Comparison of ENCODE assay signal across 1 cellular context in the genomic region with DNA sequence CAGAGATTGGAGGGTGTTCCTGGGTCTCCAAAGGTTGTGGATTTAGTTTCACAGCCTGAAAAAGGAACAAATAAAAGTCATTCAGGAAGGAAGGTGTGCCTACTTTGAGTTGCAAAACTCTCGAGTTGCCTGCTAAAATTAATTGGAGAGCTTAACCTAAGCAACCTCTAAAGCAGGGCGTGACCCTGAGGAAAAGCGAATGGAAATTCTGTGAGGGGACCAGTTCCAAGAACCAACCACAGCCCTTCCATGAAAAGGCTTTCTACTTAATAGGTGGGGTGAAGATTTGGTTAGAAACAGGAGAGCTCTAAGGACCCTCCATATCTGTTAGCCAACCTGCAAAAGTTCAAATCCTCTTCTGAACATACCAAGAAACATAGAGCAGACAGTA.
TF ChIP-seq lines count a peak whose summit lies in the region.

No MANE protein-coding gene starts in this region.

TF ChIP-seq in GM12878, 131 proteins besides CTCF, POLR2A, EP300 and RAD21:
- TF ChIP-seq, protein P1, sequence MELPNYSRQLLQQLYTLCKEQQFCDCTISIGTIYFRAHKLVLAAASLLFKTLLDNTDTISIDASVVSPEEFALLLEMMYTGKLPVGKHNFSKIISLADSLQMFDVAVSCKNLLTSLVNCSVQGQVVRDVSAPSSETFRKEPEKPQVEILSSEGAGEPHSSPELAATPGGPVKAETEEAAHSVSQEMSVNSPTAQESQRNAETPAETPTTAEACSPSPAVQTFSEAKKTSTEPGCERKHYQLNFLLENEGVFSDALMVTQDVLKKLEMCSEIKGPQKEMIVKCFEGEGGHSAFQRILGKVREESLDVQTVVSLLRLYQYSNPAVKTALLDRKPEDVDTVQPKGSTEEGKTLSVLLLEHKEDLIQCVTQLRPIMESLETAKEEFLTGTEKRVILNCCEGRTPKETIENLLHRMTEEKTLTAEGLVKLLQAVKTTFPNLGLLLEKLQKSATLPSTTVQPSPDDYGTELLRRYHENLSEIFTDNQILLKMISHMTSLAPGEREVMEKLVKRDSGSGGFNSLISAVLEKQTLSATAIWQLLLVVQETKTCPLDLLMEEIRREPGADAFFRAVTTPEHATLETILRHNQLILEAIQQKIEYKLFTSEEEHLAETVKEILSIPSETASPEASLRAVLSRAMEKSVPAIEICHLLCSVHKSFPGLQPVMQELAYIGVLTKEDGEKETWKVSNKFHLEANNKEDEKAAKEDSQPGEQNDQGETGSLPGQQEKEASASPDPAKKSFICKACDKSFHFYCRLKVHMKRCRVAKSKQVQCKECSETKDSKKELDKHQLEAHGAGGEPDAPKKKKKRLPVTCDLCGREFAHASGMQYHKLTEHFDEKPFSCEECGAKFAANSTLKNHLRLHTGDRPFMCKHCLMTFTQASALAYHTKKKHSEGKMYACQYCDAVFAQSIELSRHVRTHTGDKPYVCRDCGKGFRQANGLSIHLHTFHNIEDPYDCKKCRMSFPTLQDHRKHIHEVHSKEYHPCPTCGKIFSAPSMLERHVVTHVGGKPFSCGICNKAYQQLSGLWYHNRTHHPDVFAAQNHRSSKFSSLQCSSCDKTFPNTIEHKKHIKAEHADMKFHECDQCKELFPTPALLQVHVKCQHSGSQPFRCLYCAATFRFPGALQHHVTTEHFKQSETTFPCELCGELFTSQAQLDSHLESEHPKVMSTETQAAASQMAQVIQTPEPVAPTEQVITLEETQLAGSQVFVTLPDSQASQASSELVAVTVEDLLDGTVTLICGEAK (IDR thresholded peaks at IDR 0.05; ENCODE audit: borderline replicate concordance) = no peak
- no peak for TF ChIP-seq FOXM1 (IDR thresholded peaks at IDR 0.05; ENCODE audit: low read depth, low read length)
- TF ChIP-seq, protein P2, sequence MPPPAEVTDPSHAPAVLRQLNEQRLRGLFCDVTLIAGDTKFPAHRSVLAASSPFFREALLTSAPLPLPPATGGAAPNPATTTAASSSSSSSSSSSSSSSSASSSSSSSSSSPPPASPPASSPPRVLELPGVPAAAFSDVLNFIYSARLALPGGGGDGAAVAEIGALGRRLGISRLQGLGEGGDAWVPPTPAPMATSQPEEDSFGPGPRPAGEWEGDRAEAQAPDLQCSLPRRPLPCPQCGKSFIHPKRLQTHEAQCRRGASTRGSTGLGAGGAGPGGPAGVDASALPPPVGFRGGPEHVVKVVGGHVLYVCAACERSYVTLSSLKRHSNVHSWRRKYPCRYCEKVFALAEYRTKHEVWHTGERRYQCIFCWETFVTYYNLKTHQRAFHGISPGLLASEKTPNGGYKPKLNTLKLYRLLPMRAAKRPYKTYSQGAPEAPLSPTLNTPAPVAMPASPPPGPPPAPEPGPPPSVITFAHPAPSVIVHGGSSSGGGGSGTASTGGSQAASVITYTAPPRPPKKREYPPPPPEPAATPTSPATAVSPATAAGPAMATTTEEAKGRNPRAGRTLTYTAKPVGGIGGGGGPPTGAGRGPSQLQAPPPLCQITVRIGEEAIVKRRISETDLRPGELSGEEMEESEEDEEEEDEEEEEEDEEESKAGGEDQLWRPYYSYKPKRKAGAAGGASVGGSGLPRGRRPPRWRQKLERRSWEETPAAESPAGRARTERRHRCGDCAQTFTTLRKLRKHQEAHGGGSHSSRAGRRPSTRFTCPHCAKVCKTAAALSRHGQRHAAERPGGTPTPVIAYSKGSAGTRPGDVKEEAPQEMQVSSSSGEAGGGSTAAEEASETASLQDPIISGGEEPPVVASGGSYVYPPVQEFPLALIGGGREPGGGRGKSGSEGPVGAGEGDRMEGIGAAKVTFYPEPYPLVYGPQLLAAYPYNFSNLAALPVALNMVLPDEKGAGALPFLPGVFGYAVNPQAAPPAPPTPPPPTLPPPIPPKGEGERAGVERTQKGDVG (CRISPR knock-in tag; IDR thresholded peaks at IDR 0.05) = no peak
- TF ChIP-seq, protein P3, sequence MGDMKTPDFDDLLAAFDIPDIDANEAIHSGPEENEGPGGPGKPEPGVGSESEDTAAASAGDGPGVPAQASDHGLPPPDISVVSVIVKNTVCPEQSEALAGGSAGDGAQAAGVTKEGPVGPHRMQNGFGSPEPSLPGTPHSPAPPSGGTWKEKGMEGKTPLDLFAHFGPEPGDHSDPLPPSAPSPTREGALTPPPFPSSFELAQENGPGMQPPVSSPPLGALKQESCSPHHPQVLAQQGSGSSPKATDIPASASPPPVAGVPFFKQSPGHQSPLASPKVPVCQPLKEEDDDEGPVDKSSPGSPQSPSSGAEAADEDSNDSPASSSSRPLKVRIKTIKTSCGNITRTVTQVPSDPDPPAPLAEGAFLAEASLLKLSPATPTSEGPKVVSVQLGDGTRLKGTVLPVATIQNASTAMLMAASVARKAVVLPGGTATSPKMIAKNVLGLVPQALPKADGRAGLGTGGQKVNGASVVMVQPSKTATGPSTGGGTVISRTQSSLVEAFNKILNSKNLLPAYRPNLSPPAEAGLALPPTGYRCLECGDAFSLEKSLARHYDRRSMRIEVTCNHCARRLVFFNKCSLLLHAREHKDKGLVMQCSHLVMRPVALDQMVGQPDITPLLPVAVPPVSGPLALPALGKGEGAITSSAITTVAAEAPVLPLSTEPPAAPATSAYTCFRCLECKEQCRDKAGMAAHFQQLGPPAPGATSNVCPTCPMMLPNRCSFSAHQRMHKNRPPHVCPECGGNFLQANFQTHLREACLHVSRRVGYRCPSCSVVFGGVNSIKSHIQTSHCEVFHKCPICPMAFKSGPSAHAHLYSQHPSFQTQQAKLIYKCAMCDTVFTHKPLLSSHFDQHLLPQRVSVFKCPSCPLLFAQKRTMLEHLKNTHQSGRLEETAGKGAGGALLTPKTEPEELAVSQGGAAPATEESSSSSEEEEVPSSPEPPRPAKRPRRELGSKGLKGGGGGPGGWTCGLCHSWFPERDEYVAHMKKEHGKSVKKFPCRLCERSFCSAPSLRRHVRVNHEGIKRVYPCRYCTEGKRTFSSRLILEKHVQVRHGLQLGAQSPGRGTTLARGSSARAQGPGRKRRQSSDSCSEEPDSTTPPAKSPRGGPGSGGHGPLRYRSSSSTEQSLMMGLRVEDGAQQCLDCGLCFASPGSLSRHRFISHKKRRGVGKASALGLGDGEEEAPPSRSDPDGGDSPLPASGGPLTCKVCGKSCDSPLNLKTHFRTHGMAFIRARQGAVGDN (IDR thresholded peaks at IDR 0.05) = 0 out of 2 replicates have a peak, but pooled peaks have one; percentile 22
